ENCODE assay signal across 8 cellular contexts in genomic region chr12:24778486-24779304, GRCh38.
DNase-seq lines count a peak whose midpoint lies in the region; ATAC-seq and TF ChIP-seq lines count a peak whose summit lies in the region.

No MANE protein-coding gene starts in this region.

- TF ChIP-seq CTCF in AG09319 (IDR thresholded peaks at IDR 0.05; ENCODE audit: low read depth, low read length) (peak; percentile 45), OCI-LY1 (IDR thresholded peaks at IDR 0.05; ENCODE audit: low read length) (peak; percentile 31; the same call in 1 of the 2 replicates), fibroblast of the aortic adventitia (IDR thresholded peaks at IDR 0.05; ENCODE audit: insufficient read depth, low read length) (peak; percentile 53), suprapubic skin (IDR thresholded peaks at IDR 0.05) (peak in 1 of 2 donors; percentile 6)

- H3K79me2 ChIP-seq in OCI-LY1 (ENCODE audit: insufficient read depth, low read length) = no peaks in the 10 kb centered on the region

- no peaks in the 10 kb centered on the region for H3K9me2 ChIP-seq in OCI-LY1 (ENCODE audit: low read depth, low read length)

- no peaks in the 10 kb centered on the region for H4K20me1 ChIP-seq in OCI-LY1 (ENCODE audit: insufficient read depth, low read length)

- H3K27ac Mint-ChIP-seq in stimulated activated effector memory CD8-positive, alpha-beta T cell treated with anti-CD3 and anti-CD28 coated beads, Interleukin-12 subunit alpha, Interleukin-12 subunit beta, amount 100 ng/mL, for 72 hours = no peak overlapping the region

- no peaks in the 10 kb centered on the region for H3K9me3 ChIP-seq in OCI-LY1 (ENCODE audit: low read length)
- H3K9me3 ChIP-seq in suprapubic skin = no peaks in the 10 kb centered on the region

- TF ChIP-seq EP300 in suprapubic skin (IDR thresholded peaks at IDR 0.05) = no peak

- H3K4me2 ChIP-seq in OCI-LY1 (ENCODE audit: low read length) = no peak overlapping the region

- H3F3A ChIP-seq in OCI-LY1 (ENCODE audit: insufficient read depth, low read length) = no peaks in the 10 kb centered on the region

- H3K36me3 ChIP-seq in OCI-LY1 (ENCODE audit: insufficient read depth, low read length) (no peaks in the 10 kb centered on the region), suprapubic skin (no peaks in the 10 kb centered on the region)

- no peaks in the 10 kb centered on the region for H3K4me1 Mint-ChIP-seq in stimulated activated effector memory CD8-positive, alpha-beta T cell treated with anti-CD3 and anti-CD28 coated beads, Interleukin-12 subunit alpha, Interleukin-12 subunit beta, amount 100 ng/mL, for 72 hours

- H3K4me3 ChIP-seq in OCI-LY1 (ENCODE audit: low read depth, low read length, poor library complexity, severe bottlenecking) (no peak overlapping the region), fibroblast of the aortic adventitia (ENCODE audit: low read depth, low read length) (no peak overlapping the region), suprapubic skin (no peak overlapping the region)

- peak; percentile 19 for DNase-seq in AG09319 (ENCODE audit: extremely low read depth, low read depth)
- peak; percentile 73 for DNase-seq in fibroblast of the aortic adventitia (ENCODE audit: low read depth)
- DNase-seq in stimulated activated effector memory CD8-positive, alpha-beta T cell treated with anti-CD3 and anti-CD28 coated beads, Interleukin-12 subunit alpha, Interleukin-12 subunit beta, amount 100 ng/mL, for 72 hours (ENCODE audit: low spot score in 2 of 2) = no peak
- no peak for DNase-seq in suprapubic skin (ENCODE audit: low spot score in 2 of 2)
- DNase-seq in activated naive CD4-positive, alpha-beta T cell treated with anti-CD3 and anti-CD28 coated beads, Interleukin-2, amount 50 U/mL, for 16 hours = no peak

- WGBS in suprapubic skin = 70% methylated on average over 4 of the region's 4 CpGs

- TF ChIP-seq POLR2A in suprapubic skin (IDR thresholded peaks at IDR 0.05) = no peak

- no peaks in the 10 kb centered on the region for H3K4me1 ChIP-seq in OCI-LY1 (ENCODE audit: insufficient read depth, low read length, severe bottlenecking)
- no peaks in the 10 kb centered on the region for H3K4me1 ChIP-seq in suprapubic skin

- no peak overlapping the region for H2AFZ ChIP-seq in OCI-LY1 (ENCODE audit: low read length)

- ATAC-seq in GM18508 (IDR thresholded peaks at IDR 0.05; ENCODE audit: insufficient read depth, unreplicated experiment) (peak; percentile 60), HG03175 (IDR thresholded peaks at IDR 0.05; ENCODE audit: unreplicated experiment) (peak; percentile 70)
- ATAC-seq in stimulated activated effector memory CD8-positive, alpha-beta T cell treated with anti-CD3 and anti-CD28 coated beads, Interleukin-12 subunit alpha, Interleukin-12 subunit beta, amount 100 ng/mL, for 72 hours = peak; percentile 89

- H3K27ac ChIP-seq in OCI-LY1 (ENCODE audit: low read depth, low read length, poor library complexity, severe bottlenecking) = no peak overlapping the region
- no peak overlapping the region for H3K27ac ChIP-seq in suprapubic skin

- H3K9me3 Mint-ChIP-seq in stimulated activated effector memory CD8-positive, alpha-beta T cell treated with anti-CD3 and anti-CD28 coated beads, Interleukin-12 subunit alpha, Interleukin-12 subunit beta, amount 100 ng/mL, for 72 hours = no peaks in the 10 kb centered on the region

- H3K4me3 Mint-ChIP-seq in stimulated activated effector memory CD8-positive, alpha-beta T cell treated with anti-CD3 and anti-CD28 coated beads, Interleukin-12 subunit alpha, Interleukin-12 subunit beta, amount 100 ng/mL, for 72 hours = no peak overlapping the region

- H3K9ac ChIP-seq in OCI-LY1 (ENCODE audit: low read length) = no peak overlapping the region

- H3K27me3 ChIP-seq in OCI-LY1 (ENCODE audit: insufficient read depth, low read length) (no peaks in the 10 kb centered on the region), suprapubic skin (no peaks in the 10 kb centered on the region)

- H3K36me3 Mint-ChIP-seq in stimulated activated effector memory CD8-positive, alpha-beta T cell treated with anti-CD3 and anti-CD28 coated beads, Interleukin-12 subunit alpha, Interleukin-12 subunit beta, amount 100 ng/mL, for 72 hours = no peaks in the 10 kb centered on the region

Comparison
In these comparisons a context has a peak if more than half of its experiments do, and no peak if none do; other contexts are left out.
1. DNase-seq: peak in AG09319 (single experiment) and fibroblast of the aortic adventitia (single experiment); none in stimulated activated effector memory CD8-positive, alpha-beta T cell treated with anti-CD3 and anti-CD28 coated beads, Interleukin-12 subunit alpha, Interleukin-12 subunit beta, amount 100 ng/mL, for 72 hours (0 of 2), suprapubic skin (0 of 2) and activated naive CD4-positive, alpha-beta T cell treated with anti-CD3 and anti-CD28 coated beads, Interleukin-2, amount 50 U/mL, for 16 hours (single experiment).
2. Peak in every context shown above with its lines, with median percentiles within 50 percentile points of each other: ATAC-seq.